8 cellular contexts compared by ENCODE assay signal in the genomic region with DNA sequence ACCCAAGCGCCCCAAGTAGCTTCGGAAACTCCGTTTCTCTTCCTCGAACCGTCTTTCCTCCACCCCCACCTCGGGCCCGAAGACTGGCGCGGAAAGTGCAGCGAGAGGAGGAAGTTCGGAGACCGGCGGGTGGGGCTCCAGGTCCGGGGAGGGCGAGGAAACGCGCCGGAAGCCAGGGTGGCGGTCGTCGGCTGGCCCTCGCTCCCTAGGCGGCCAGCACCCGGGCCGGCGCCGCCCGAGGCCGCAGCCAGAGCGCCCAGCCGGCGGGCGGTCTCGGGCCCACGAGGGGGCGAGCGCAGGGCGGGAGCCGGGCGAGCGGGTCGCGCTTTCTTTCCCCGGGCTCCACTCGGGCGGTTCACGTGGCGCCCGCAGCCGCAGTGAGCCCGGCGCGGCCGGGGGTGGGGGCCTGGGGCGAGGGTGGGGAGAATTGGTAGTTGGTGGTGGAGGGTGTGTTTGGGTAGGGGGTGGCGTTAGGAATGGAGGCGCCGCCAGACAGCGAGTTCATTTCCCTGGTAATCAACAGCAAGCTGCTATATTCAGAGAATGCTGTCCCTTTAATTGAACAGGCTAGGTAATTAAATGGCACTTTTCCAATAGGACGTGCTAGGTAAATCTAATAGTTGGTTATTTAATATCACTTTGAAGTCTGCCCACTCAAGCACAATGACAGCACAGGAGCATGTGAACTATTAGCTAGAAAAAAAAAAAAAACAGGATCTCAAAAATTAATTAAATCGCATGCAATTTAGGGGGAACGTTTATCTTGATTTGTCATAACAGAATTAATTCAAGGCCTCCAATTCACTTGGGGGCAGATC. TPM values are rescaled to one million over a fixed set of nuclear protein-coding genes. Genes with fewer than 3 reads are reported as not detected.
DNase-seq lines count a peak whose midpoint lies in the region; ATAC-seq and TF ChIP-seq lines count a peak whose summit lies in the region.

No MANE protein-coding gene starts in this region.

- DNase-seq in CD4-positive, alpha-beta T cell, result peak; percentile 25 to 62 (median 40)
- DNase-seq in OCI-M1 (lab: John Stamatoyannopoulos, UW) (peak; percentile 81), fibroblast of pulmonary artery (ENCODE audit: low read depth) (peak; percentile 45), thoracic aorta (ENCODE audit: low spot score) (no peak)
- peak; percentile 51 for DNase-seq in activated T-helper 9 cell treated with anti-CD3 and anti-CD28 coated beads, Interleukin-2, amount 50 U/mL, for 16 hours (ENCODE audit: low read depth)
- peak; percentile 90 for DNase-seq in natural killer cell treated with Interleukin-12 subunit alpha and Interleukin-12 subunit beta and Interleukin-15 and Interleukin-18, amount 100 ng/mL, for 72 hours (ENCODE audit: low spot score)

- H3K4me3 Mint-ChIP-seq in CD4-positive, alpha-beta T cell, result peak overlapping the region; percentile 92
- peak overlapping the region; percentile 99 for H3K4me3 Mint-ChIP-seq in natural killer cell treated with Interleukin-12 subunit alpha and Interleukin-12 subunit beta and Interleukin-15 and Interleukin-18, amount 100 ng/mL, for 72 hours

- H3K27ac Mint-ChIP-seq in CD4-positive, alpha-beta T cell, result peak overlapping the region; percentile 66
- H3K27ac Mint-ChIP-seq in natural killer cell treated with Interleukin-12 subunit alpha and Interleukin-12 subunit beta and Interleukin-15 and Interleukin-18, amount 100 ng/mL, for 72 hours, result peak overlapping the region; percentile 97

- H3K36me3 ChIP-seq in thoracic aorta, result peaks cover 7% of the 10 kb centered on the region

- H3K4me3 ChIP-seq in fibroblast of pulmonary artery (replicated peaks; ENCODE audit: low read depth, low read length), result peak overlapping the region; percentile 78
- H3K4me3 ChIP-seq in thoracic aorta, result peak overlapping the region; percentile 97

- H3K27me3 Mint-ChIP-seq in CD4-positive, alpha-beta T cell, result peaks cover 25% of the 10 kb centered on the region
- H3K27me3 Mint-ChIP-seq in natural killer cell treated with Interleukin-12 subunit alpha and Interleukin-12 subunit beta and Interleukin-15 and Interleukin-18, amount 100 ng/mL, for 72 hours, result no peaks in the 10 kb centered on the region

- no peak for TF ChIP-seq CTCF in CD4-positive, alpha-beta T cell (IDR thresholded peaks at IDR 0.05)
- TF ChIP-seq CTCF in fibroblast of pulmonary artery (IDR thresholded peaks at IDR 0.05; ENCODE audit: low read length, missing control alignments) (no peak), thoracic aorta (IDR thresholded peaks at IDR 0.05) (no peak)

- intact Hi-C loops in CD4-positive, alpha-beta T cell (cut with DNase I, micrococcal nuclease), result loop anchor here (10.0 kb wide), 2 partner anchors 421 to 631 kb away; a partner anchor contains a TSS

- H3K9me3 Mint-ChIP-seq in CD4-positive, alpha-beta T cell, result no peaks in the 10 kb centered on the region
- H3K9me3 Mint-ChIP-seq in natural killer cell treated with Interleukin-12 subunit alpha and Interleukin-12 subunit beta and Interleukin-15 and Interleukin-18, amount 100 ng/mL, for 72 hours, result no peaks in the 10 kb centered on the region

- H3K9me3 ChIP-seq in CD4-positive, alpha-beta T cell (ENCODE audit: control insufficient read depth, low read length), result no peaks in the 10 kb centered on the region
- no peaks in the 10 kb centered on the region for H3K9me3 ChIP-seq in thoracic aorta

- peaks cover 11% of the 10 kb centered on the region for H3K36me3 Mint-ChIP-seq in CD4-positive, alpha-beta T cell (ENCODE audit: low read depth)
- H3K36me3 Mint-ChIP-seq in natural killer cell treated with Interleukin-12 subunit alpha and Interleukin-12 subunit beta and Interleukin-15 and Interleukin-18, amount 100 ng/mL, for 72 hours, result peaks cover 35% of the 10 kb centered on the region

- ATAC-seq in CD4-positive, alpha-beta T cell (ENCODE audit: poor library complexity), result peak; percentile 51
- ATAC-seq in GM19328 (IDR thresholded peaks at IDR 0.05; ENCODE audit: unreplicated experiment) (peak; percentile 34), HG03460 (IDR thresholded peaks at IDR 0.05; ENCODE audit: unreplicated experiment) (peak; percentile 48), thoracic aorta (ENCODE audit: insufficient number of reproducible peaks, low FRiP score, low read depth) (no peak)
- ATAC-seq in natural killer cell treated with Interleukin-12 subunit alpha and Interleukin-12 subunit beta and Interleukin-15 and Interleukin-18, amount 100 ng/mL, for 72 hours, result peak; percentile 86 to 88

- CTCF ChIA-PET in CD4-positive, alpha-beta T cell (lab: Charles Lee), result interaction anchor here (0.7 to 4.6 kb wide), 3 partner anchors 8 to 631 kb away, joined by 3 to 15 read pairs (median 4); no protein-coding TSS in a partner anchor

- POLR2A ChIA-PET in CD4-positive, alpha-beta T cell (lab: Charles Lee), result interaction anchor here (0.6 to 1.3 kb wide), 2 partner anchors 10 to 421 kb away, joined by 3 read pairs; a partner anchor contains a TSS

- peaks cover 51% of the 10 kb centered on the region for H3K4me1 Mint-ChIP-seq in CD4-positive, alpha-beta T cell (ENCODE audit: low read depth)
- H3K4me1 Mint-ChIP-seq in natural killer cell treated with Interleukin-12 subunit alpha and Interleukin-12 subunit beta and Interleukin-15 and Interleukin-18, amount 100 ng/mL, for 72 hours (ENCODE audit: low read depth in 2 of 2), result peaks cover 61 to 68% of the 10 kb centered on the region in 2 donors

- H3K27ac ChIP-seq in CD4-positive, alpha-beta T cell (ENCODE audit: low read depth, low read length), result no peak overlapping the region
- peak overlapping the region; percentile 74 to 99 for H3K27ac ChIP-seq in thoracic aorta

- H3K27me3 ChIP-seq in CD4-positive, alpha-beta T cell (ENCODE audit: control insufficient read depth, insufficient read depth, low read length), result peaks cover 12% of the 10 kb centered on the region
- H3K27me3 ChIP-seq in thoracic aorta (replicated peaks; ENCODE audit: insufficient read depth), result no peaks in the 10 kb centered on the region

- peaks cover 20 to 63% of the 10 kb centered on the region in 2 donors for H3K4me1 ChIP-seq in thoracic aorta (ENCODE audit: control insufficient read depth in 1 of 2, low read depth in 2 of 2)

RNA-seq across cellular contexts. Expression of a gene that starts 6.7 kb away (rescaled TPM):
- total RNA-seq in CD4-positive, alpha-beta T cell, result 10 to 100 TPM; 16.0 to 18.2 TPM
- total RNA-seq in natural killer cell treated with Interleukin-12 subunit alpha and Interleukin-12 subunit beta and Interleukin-15 and Interleukin-18, amount 100 ng/mL, for 72 hours, result 10 to 100 TPM; 42.9 to 73.6 TPM
- 10 to 100 TPM; 31.5 to 46.6 TPM for total RNA-seq in thoracic aorta
